2 cellular contexts compared by ENCODE assay signal in genomic region chr7:56080726-56081435, GRCh38. TPM values are rescaled to one million over a fixed set of nuclear protein-coding genes. Genes with fewer than 3 reads are reported as not detected.
"Had no signal": no experiment of that assay in that cellular context is flagged by ENCODE, and none has a peak within 500 bp of the region (broad histone marks: within the 10 kb centered on the region; RNA-seq: fewer than 3 reads in every experiment).

No MANE protein-coding gene starts in this region.

RNA-seq across cellular contexts. Expression of gene PHKG1, which starts 11.9 kb away (rescaled TPM):
- total RNA-seq: astrocyte, hepatocyte had no signal

RNA-seq across cellular contexts. Expression of gene CHCHD2, which starts 25.4 kb away (rescaled TPM):
- total RNA-seq: astrocyte had no signal
